ENCODE assay signal across 3 cellular contexts in the genomic region with DNA sequence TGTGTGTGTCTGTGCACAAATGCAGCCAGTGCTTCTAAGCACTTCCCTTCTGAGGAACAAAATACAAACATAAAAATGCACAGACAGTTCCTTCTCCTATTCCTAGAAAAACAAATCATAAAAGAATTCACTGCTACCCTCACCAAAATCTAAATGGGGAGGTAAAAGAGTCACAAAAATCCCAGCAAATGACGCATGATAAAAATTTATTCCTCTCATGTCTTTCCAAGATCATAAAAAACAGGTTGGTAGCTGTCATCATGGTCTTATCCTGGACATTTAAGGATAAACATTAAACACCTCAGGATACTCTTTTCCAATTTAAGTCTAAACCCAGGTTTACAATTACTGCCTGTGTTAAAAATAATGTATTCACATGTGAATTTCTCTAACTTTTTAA.
"Had no signal": no experiment of that assay in that cellular context is flagged by ENCODE, and none has a peak within 500 bp of the region (broad histone marks: within the 10 kb centered on the region; RNA-seq: fewer than 3 reads in every experiment).

No MANE protein-coding gene starts in this region.

- DNase-seq: GDM1, GF-D8 had no signal

- H3K4me3 ChIP-seq: GM12878 had no signal
